Comparison of ENCODE assay signal across 19 cellular contexts in the genomic region with DNA sequence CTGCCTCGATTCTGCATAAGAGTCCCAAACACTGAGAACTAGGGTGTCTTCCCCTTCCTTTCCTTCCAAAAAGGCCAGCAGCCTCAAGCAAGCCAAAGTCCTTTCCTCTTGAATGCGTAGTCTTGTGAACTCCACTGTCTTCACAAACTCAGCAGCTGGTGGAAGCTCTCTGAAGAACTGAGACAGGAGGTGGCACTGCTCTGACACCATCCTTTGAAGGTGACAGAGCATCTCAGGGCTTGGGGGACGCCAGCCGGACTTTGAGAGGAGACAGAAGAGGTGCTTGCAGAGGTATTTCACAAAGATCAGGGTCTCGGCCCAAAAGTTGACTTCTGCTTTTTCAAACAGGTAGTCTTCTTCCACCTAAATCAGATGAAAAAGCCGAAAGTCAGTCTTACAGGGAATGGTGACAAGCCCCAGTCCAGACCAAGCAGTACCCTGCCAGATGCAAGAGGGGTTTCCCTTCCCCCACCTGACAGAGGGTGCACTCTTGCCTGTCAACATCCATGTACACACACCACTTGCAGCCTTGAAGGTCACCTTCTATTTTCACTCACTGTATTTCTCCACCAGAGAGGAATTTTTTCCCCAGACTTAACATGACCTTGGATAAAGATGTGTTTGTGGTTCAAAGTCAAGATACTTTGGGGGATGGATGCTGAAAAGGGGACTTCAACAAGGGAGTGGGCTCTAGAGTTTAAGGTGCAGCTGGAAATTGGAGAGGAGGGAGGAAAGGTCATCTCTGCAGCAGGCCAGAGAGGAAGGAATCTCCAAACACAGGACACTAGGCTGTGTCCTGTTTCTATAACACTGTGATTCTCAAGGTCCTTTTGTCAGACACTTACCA. TPM values are rescaled to one million over a fixed set of nuclear protein-coding genes. Genes with fewer than 3 reads are reported as not detected.
DNase-seq lines count a peak whose midpoint lies in the region; ATAC-seq and TF ChIP-seq lines count a peak whose summit lies in the region.
"Had no signal": no experiment of that assay in that cellular context is flagged by ENCODE, and none has a peak within 500 bp of the region (broad histone marks: within the 10 kb centered on the region; RNA-seq: fewer than 3 reads in every experiment).

No MANE protein-coding gene starts in this region.

- H3K4me1 ChIP-seq in CD8-positive, alpha-beta T cell (ENCODE audit: insufficient read depth, low read length), result peaks cover 23% of the 10 kb centered on the region
- H3K4me1 ChIP-seq in neural progenitor cell, result peaks cover 18% of the 10 kb centered on the region

- no peak overlapping the region for H2AFZ ChIP-seq in neural progenitor cell (replicated peaks)

- peaks cover 37% of the 10 kb centered on the region for H3K36me3 Mint-ChIP-seq in CD8-positive, alpha-beta T cell
- H3K36me3 Mint-ChIP-seq in IgD-negative memory B cell (no peaks in the 10 kb centered on the region), brain (peaks cover 3% of the 10 kb centered on the region), neural progenitor cell (peaks cover 2% of the 10 kb centered on the region), natural killer cell (peaks cover 7% of the 10 kb centered on the region)
- peaks cover 12% of the 10 kb centered on the region for H3K36me3 Mint-ChIP-seq in activated CD4-positive, alpha-beta T cell treated with anti-CD3 and anti-CD28 coated beads, Interleukin-2, amount 10 ng/mL, durations not matched to agents 7 days and 5 days (ENCODE audit: low read depth)

- intact Hi-C loops in CD8-positive, alpha-beta T cell (cut with DNase I, micrococcal nuclease), result loop anchor here in 1 of 2 experiments (2.0 to 5.0 kb wide), 2 partner anchors 206 to 311 kb away; no protein-coding TSS in a partner anchor
- intact Hi-C loops in natural killer cell (cut with micrococcal nuclease), result no loop called here

- ATAC-seq in CD8-positive, alpha-beta T cell, result no peak
- ATAC-seq in GM21529 (IDR thresholded peaks at IDR 0.05; ENCODE audit: unreplicated experiment) (no peak), natural killer cell (no peak)
- ATAC-seq: heart left ventricle had no signal

- DNase-seq in CD8-positive, alpha-beta T cell, result no peak
- no peak for DNase-seq in neural progenitor cell (ENCODE audit: low spot score)
- DNase-seq in natural killer cell, result no peak
- DNase-seq in activated CD4-positive, alpha-beta T cell treated with anti-CD3 and anti-CD28 coated beads, Interleukin-2, amount 10 ng/mL, durations not matched to agents 7 days and 5 days, result no peak
- DNase-seq in activated naive CD4-positive, alpha-beta T cell treated with Interleukin-2 at 50 U/mL for 16 hours, result no peak
- DNase-seq: KG1; NCI-H1092 treated with DMSO at 0.1 percent for 48 hours; NCI-H2171; NCI-H774; ovary; stimulated activated CD4-positive, alpha-beta T cell treated with anti-CD3 and anti-CD28 coated beads, Interleukin-4, amount 100 ng/mL, for 24 hours; T-helper 2 cell; tibial artery had no signal

- CTCF ChIA-PET in CD8-positive, alpha-beta T cell (lab: Charles Lee), result interaction anchor here (0.8 to 22.9 kb wide), 5 partner anchors 14 to 346 kb away, joined by 3 to 666 read pairs (median 71); no protein-coding TSS in a partner anchor
- CTCF ChIA-PET in activated CD4-positive, alpha-beta T cell treated with anti-CD3 and anti-CD28 coated beads, Interleukin-2, amount 10 ng/mL, durations not matched to agents 7 days and 5 days (lab: Charles Lee), result interaction anchor here (29.8 kb wide), 1 partner anchor 98 kb away, joined by 525 read pairs; no protein-coding TSS in a partner anchor

- no peaks in the 10 kb centered on the region for H3K27me3 ChIP-seq in CD8-positive, alpha-beta T cell (ENCODE audit: insufficient read depth, low read length)
- no peaks in the 10 kb centered on the region for H3K27me3 ChIP-seq in neural progenitor cell
- H3K27me3 ChIP-seq: breast epithelium, heart left ventricle, ovary, tibial artery had no signal

- POLR2A ChIA-PET in CD8-positive, alpha-beta T cell (lab: Charles Lee), result no interaction called here
- POLR2A ChIA-PET in activated CD4-positive, alpha-beta T cell treated with anti-CD3 and anti-CD28 coated beads, Interleukin-2, amount 10 ng/mL, durations not matched to agents 7 days and 5 days (lab: Charles Lee), result no interaction called here

- H3K79me2 ChIP-seq in neural progenitor cell (ENCODE audit: low read depth), result peaks cover 20% of the 10 kb centered on the region

- peaks cover 50% of the 10 kb centered on the region for H3F3A ChIP-seq in neural progenitor cell (ENCODE audit: low read depth)

- no peak overlapping the region for H3K4me2 ChIP-seq in neural progenitor cell

- H3K9me3 ChIP-seq in CD8-positive, alpha-beta T cell (ENCODE audit: low read length), result no peaks in the 10 kb centered on the region
- no peaks in the 10 kb centered on the region for H3K9me3 ChIP-seq in neural progenitor cell (ENCODE audit: low read depth)
- H3K9me3 ChIP-seq: breast epithelium, heart left ventricle, ovary, tibial artery had no signal

- H3K4me3 Mint-ChIP-seq in CD8-positive, alpha-beta T cell, result no peak overlapping the region
- H3K4me3 Mint-ChIP-seq in IgD-negative memory B cell (no peak overlapping the region), brain (peak overlapping the region in 2 of 5 experiments; percentile 49 to 59), neural progenitor cell (no peak overlapping the region), natural killer cell (no peak overlapping the region)
- no peak overlapping the region for H3K4me3 Mint-ChIP-seq in activated CD4-positive, alpha-beta T cell treated with anti-CD3 and anti-CD28 coated beads, Interleukin-2, amount 10 ng/mL, durations not matched to agents 7 days and 5 days
- H3K4me3 Mint-ChIP-seq: activated naive CD4-positive, alpha-beta T cell treated with anti-CD3 and anti-CD28 coated beads, Interleukin-2, amount 50 U/mL, for 24 hours had no signal

- peaks cover 23% of the 10 kb centered on the region for H3K4me1 Mint-ChIP-seq in CD8-positive, alpha-beta T cell (ENCODE audit: low read depth)
- H3K4me1 Mint-ChIP-seq in IgD-negative memory B cell (peaks cover 29 to 53% (median 34%) of the 10 kb centered on the region in 3 donors), brain (peaks cover 20% of the 10 kb centered on the region), neural progenitor cell (peaks cover 21% of the 10 kb centered on the region), natural killer cell (peaks cover 25% of the 10 kb centered on the region in 2 donors)
- H3K4me1 Mint-ChIP-seq in activated CD4-positive, alpha-beta T cell treated with anti-CD3 and anti-CD28 coated beads, Interleukin-2, amount 10 ng/mL, durations not matched to agents 7 days and 5 days, result peaks cover 23% of the 10 kb centered on the region

- H3K36me3 ChIP-seq in CD8-positive, alpha-beta T cell (ENCODE audit: insufficient read depth, low read length), result no peaks in the 10 kb centered on the region
- H3K36me3 ChIP-seq in neural progenitor cell, result no peaks in the 10 kb centered on the region
- H3K36me3 ChIP-seq: breast epithelium, ovary had no signal

- H3K27me3 Mint-ChIP-seq in CD8-positive, alpha-beta T cell (ENCODE audit: low read depth), result no peaks in the 10 kb centered on the region
- H3K27me3 Mint-ChIP-seq in IgD-negative memory B cell (no peaks in the 10 kb centered on the region), brain (no peaks in the 10 kb centered on the region), neural progenitor cell (ENCODE audit: insufficient read depth, low read depth) (peaks cover 3% of the 10 kb centered on the region), natural killer cell (ENCODE audit: low read depth in 2 of 2) (no peaks in the 10 kb centered on the region)
- H3K27me3 Mint-ChIP-seq in activated CD4-positive, alpha-beta T cell treated with anti-CD3 and anti-CD28 coated beads, Interleukin-2, amount 10 ng/mL, durations not matched to agents 7 days and 5 days, result no peaks in the 10 kb centered on the region
- H3K27me3 Mint-ChIP-seq: activated naive CD4-positive, alpha-beta T cell treated with anti-CD3 and anti-CD28 coated beads, Interleukin-2, amount 50 U/mL, for 24 hours had no signal

- TF ChIP-seq CTCF in CD8-positive, alpha-beta T cell (IDR thresholded peaks at IDR 0.05), result no peak
- TF ChIP-seq CTCF in brain (conservative IDR thresholded peaks at IDR 0.05) (no peak), neural progenitor cell (IDR thresholded peaks at IDR 0.05) (no peak), natural killer cell (IDR thresholded peaks at IDR 0.05) (no peak)

- H3K27ac ChIP-seq in CD8-positive, alpha-beta T cell (ENCODE audit: low read depth, low read length), result no peak overlapping the region
- H3K27ac ChIP-seq in neural progenitor cell, result no peak overlapping the region
- H3K27ac ChIP-seq: tibial artery had no signal

- H3K4me3 ChIP-seq in CD8-positive, alpha-beta T cell (ENCODE audit: low read depth, low read length), result no peak overlapping the region
- no peak overlapping the region for H3K4me3 ChIP-seq in neural progenitor cell
- H3K4me3 ChIP-seq: breast epithelium, heart left ventricle, ovary, tibial artery had no signal

- H3K9me3 Mint-ChIP-seq in CD8-positive, alpha-beta T cell, result no peaks in the 10 kb centered on the region
- no peaks in the 10 kb centered on the region for H3K9me3 Mint-ChIP-seq in IgD-negative memory B cell
- no peaks in the 10 kb centered on the region for H3K9me3 Mint-ChIP-seq in brain
- no peaks in the 10 kb centered on the region for H3K9me3 Mint-ChIP-seq in neural progenitor cell
- H3K9me3 Mint-ChIP-seq in natural killer cell, result no peaks in the 10 kb centered on the region
- no peaks in the 10 kb centered on the region for H3K9me3 Mint-ChIP-seq in activated CD4-positive, alpha-beta T cell treated with anti-CD3 and anti-CD28 coated beads, Interleukin-2, amount 10 ng/mL, durations not matched to agents 7 days and 5 days
- H3K9me3 Mint-ChIP-seq: activated naive CD4-positive, alpha-beta T cell treated with anti-CD3 and anti-CD28 coated beads, Interleukin-2, amount 50 U/mL, for 24 hours had no signal

- H3K9ac ChIP-seq in neural progenitor cell, result no peak overlapping the region

- peak overlapping the region; percentile 22 for H3K27ac Mint-ChIP-seq in CD8-positive, alpha-beta T cell
- H3K27ac Mint-ChIP-seq in IgD-negative memory B cell (peak overlapping the region; percentile 10 to 89 (median 86)), brain (peak overlapping the region in 3 of 5 experiments; percentile 64 to 91 (median 85)), neural progenitor cell (peak overlapping the region; percentile 57), natural killer cell (no peak overlapping the region)
- H3K27ac Mint-ChIP-seq in activated CD4-positive, alpha-beta T cell treated with anti-CD3 and anti-CD28 coated beads, Interleukin-2, amount 10 ng/mL, durations not matched to agents 7 days and 5 days, result no peak overlapping the region
- H3K27ac Mint-ChIP-seq: activated naive CD4-positive, alpha-beta T cell treated with anti-CD3 and anti-CD28 coated beads, Interleukin-2, amount 50 U/mL, for 24 hours had no signal

- H4K20me1 ChIP-seq in neural progenitor cell (ENCODE audit: low read depth), result no peaks in the 10 kb centered on the region

RNA-seq across cellular contexts. Expression of a gene that starts 4.8 kb away (rescaled TPM):
- 1,000 to 10,000 TPM; 1,270 to 1,311 TPM for total RNA-seq in CD8-positive, alpha-beta T cell
- polyA plus RNA-seq in IgD-negative memory B cell (249 TPM), brain (ENCODE audit: insufficient read depth, low read depth, low replicate concordance) (16.1 TPM)
- total RNA-seq in neural progenitor cell (ENCODE audit: low replicate concordance) (13.8 and 15.1 TPM in 2 replicates), natural killer cell (100 to 1,000 TPM; 376 to 428 (median 418) TPM)
- 100 to 1,000 TPM; 210 to 228 TPM for total RNA-seq in activated CD4-positive, alpha-beta T cell treated with anti-CD3 and anti-CD28 coated beads, Interleukin-2, amount 10 ng/mL, durations not matched to agents 7 days and 5 days

Comparison
In these comparisons a context has a peak if more than half of its experiments do, and no peak if none do; other contexts are left out.
1. H3K27ac Mint-ChIP-seq: peak in CD8-positive, alpha-beta T cell (single experiment), IgD-negative memory B cell (3 of 3), brain (3 of 5) and neural progenitor cell (single experiment); none in natural killer cell (0 of 2) and activated CD4-positive, alpha-beta T cell treated with anti-CD3 and anti-CD28 coated beads, Interleukin-2, amount 10 ng/mL, durations not matched to agents 7 days and 5 days (single experiment).
2. RNA of a gene that starts 4.8 kb away (total RNA-seq): 1,270 to 1,311 TPM in CD8-positive, alpha-beta T cell, 376 to 428 TPM in natural killer cell and 210 to 228 TPM in activated CD4-positive, alpha-beta T cell treated with anti-CD3 and anti-CD28 coated beads, Interleukin-2, amount 10 ng/mL, durations not matched to agents 7 days and 5 days; 13.8 to 15.1 TPM in neural progenitor cell; every median in the first group is over 10 times any median in the second.